ENCODE assay signal across 21 cellular contexts in the genomic region with DNA sequence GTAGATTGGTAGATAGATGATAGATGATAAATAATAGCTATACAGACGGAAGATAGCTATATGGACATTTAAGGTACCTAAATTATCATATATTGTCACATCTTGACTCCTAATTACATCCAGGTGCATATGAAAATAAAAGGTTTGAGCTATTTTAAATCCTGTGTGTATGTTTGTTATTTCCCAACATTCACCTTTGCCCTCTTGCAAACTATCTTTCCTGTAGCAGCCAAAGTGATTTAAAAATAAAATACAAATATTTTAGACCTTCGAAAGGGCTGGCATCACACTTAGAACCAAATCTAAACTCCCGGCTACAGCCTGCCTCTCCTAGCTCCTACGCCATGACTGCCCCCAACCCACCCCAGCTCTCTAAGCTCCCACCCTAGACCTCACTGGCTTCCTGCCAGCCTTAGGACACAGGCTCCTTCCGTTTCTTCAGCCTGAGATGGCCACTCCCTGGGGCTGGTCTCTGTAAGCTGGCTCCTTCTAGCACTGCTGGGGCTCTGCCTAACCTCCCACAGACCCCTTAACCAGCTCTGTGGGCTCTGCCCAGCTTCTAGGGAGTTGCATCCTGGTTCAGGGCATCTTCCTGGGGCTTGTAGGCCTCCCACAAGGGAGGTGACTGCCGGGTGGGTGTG.
DNase-seq lines count a peak whose midpoint lies in the region; ATAC-seq and TF ChIP-seq lines count a peak whose summit lies in the region.
"Had no signal": no experiment of that assay in that cellular context is flagged by ENCODE, and none has a peak within 500 bp of the region (broad histone marks: within the 10 kb centered on the region; RNA-seq: fewer than 3 reads in every experiment).

No MANE protein-coding gene starts in this region.

- H3K23ac ChIP-seq in trophoblast cell (ENCODE audit: low read length), result no peak overlapping the region

- H3K27me3 ChIP-seq in heart left ventricle (no peaks in the 10 kb centered on the region), trophoblast cell (ENCODE audit: insufficient read depth, low read length) (no peaks in the 10 kb centered on the region), vagina (no peaks in the 10 kb centered on the region)

- peak overlapping the region; percentile 30 for H4K8ac ChIP-seq in trophoblast cell (ENCODE audit: low read depth, low read length)

- H3K27ac ChIP-seq in heart left ventricle (peak overlapping the region in 3 of 12 donors; percentile 26 to 56 (median 33)), trophoblast cell (ENCODE audit: low read depth, low read length) (no peak overlapping the region), vagina (peak overlapping the region; percentile 77)
- H3K27ac ChIP-seq: WERI-Rb-1 had no signal

- TF ChIP-seq CTCF in heart left ventricle (IDR thresholded peaks at IDR 0.05) (no peak), fibroblast of mammary gland (conservative IDR thresholded peaks at IDR 0.05; ENCODE audit: control insufficient read depth, insufficient read depth, low read depth, low read length) (no peak), vagina (IDR thresholded peaks at IDR 0.05) (no peak)

- peak overlapping the region; percentile 84 for H3K14ac ChIP-seq in trophoblast cell (ENCODE audit: low read length)

- H3K4me3 ChIP-seq in heart left ventricle (no peak overlapping the region), fibroblast of mammary gland (ENCODE audit: control insufficient read depth, low read depth, low read length) (no peak overlapping the region), trophoblast cell (ENCODE audit: low read depth, low read length) (no peak overlapping the region), vagina (no peak overlapping the region)

- peak overlapping the region; percentile 8 for H2AFZ ChIP-seq in trophoblast cell (ENCODE audit: insufficient read depth, low read length, poor library complexity)

- peak overlapping the region; percentile 99 for H2BK12ac ChIP-seq in trophoblast cell (ENCODE audit: low read length)

- TF ChIP-seq POLR2A in heart left ventricle (IDR thresholded peaks at IDR 0.05) (no peak), vagina (IDR thresholded peaks at IDR 0.05) (no peak)

- peak overlapping the region; percentile 68 for H2BK120ac ChIP-seq in trophoblast cell (ENCODE audit: insufficient read depth, low read length, poor library complexity)

- no peak overlapping the region for H3K4ac ChIP-seq in trophoblast cell (ENCODE audit: low read depth, low read length)

- 38 to 61% (median 50%) methylated on average over 6 of the region's 6 CpGs for WGBS in heart left ventricle, 4 donors
- WGBS in trophoblast cell (ENCODE audit: extremely low coverage, insufficient coverage, insufficient read length), result no CpG with 5 or more reads among the region's 6 CpGs

- no peak overlapping the region for H4K12ac ChIP-seq in trophoblast cell (ENCODE audit: low read depth, low read length)

- H3K9ac ChIP-seq in trophoblast cell (ENCODE audit: low read length), result no peak overlapping the region

- peaks cover 13% of the 10 kb centered on the region for H3K79me1 ChIP-seq in trophoblast cell (ENCODE audit: low read length)

- H4K91ac ChIP-seq in trophoblast cell (ENCODE audit: low read depth, low read length), result peak overlapping the region; percentile 64

- H3K9me3 ChIP-seq in heart left ventricle (no peaks in the 10 kb centered on the region), trophoblast cell (ENCODE audit: insufficient read depth, low read depth, low read length) (no peaks in the 10 kb centered on the region), vagina (no peaks in the 10 kb centered on the region)

- H3K79me2 ChIP-seq in trophoblast cell (ENCODE audit: control insufficient read depth, insufficient read depth, low read length, poor library complexity), result no peaks in the 10 kb centered on the region

- no peak overlapping the region for H3K18ac ChIP-seq in trophoblast cell (ENCODE audit: low read length)

- H2BK5ac ChIP-seq in trophoblast cell (ENCODE audit: low read depth, low read length, poor library complexity), result no peak overlapping the region

- no peak overlapping the region for H3K4me2 ChIP-seq in trophoblast cell (ENCODE audit: low read length)

- H3K36me3 ChIP-seq in heart left ventricle, result no peaks in the 10 kb centered on the region
- H3K36me3 ChIP-seq in trophoblast cell (ENCODE audit: control insufficient read depth in 1 of 2, insufficient read depth in 2 of 2, low read length in 2 of 2), result no peaks in the 10 kb centered on the region
- no peaks in the 10 kb centered on the region for H3K36me3 ChIP-seq in vagina
- H3K36me3 ChIP-seq: WERI-Rb-1 had no signal

- peak overlapping the region; percentile 82 for H2AK5ac ChIP-seq in trophoblast cell (ENCODE audit: low read length)

- peaks cover 4 to 39% (median 24%) of the 10 kb centered on the region in 12 donors for H3K4me1 ChIP-seq in heart left ventricle
- H3K4me1 ChIP-seq in trophoblast cell (ENCODE audit: control insufficient read depth in 1 of 2, insufficient read depth in 2 of 2, low read length in 2 of 2), result peaks cover 0 to 3% of the 10 kb centered on the region in 2 experiments
- H3K4me1 ChIP-seq in vagina, result peaks cover 42% of the 10 kb centered on the region

- peak in 2 of 5 donors; percentile 43 to 49 for DNase-seq in heart left ventricle
- DNase-seq in left ventricle myocardium superior, result no peak
- peak; percentile 54 for DNase-seq in fibroblast of mammary gland (ENCODE audit: low read depth)
- no peak for DNase-seq in trophoblast cell
- no peak for DNase-seq in vagina (ENCODE audit: extremely low spot score in 2 of 2)
- no peak for DNase-seq in NCI-H146 treated with DMSO at 0.1 percent for 48 hours (lab: John Stamatoyannopoulos, UW; ENCODE audit: unreplicated experiment)
- no peak for DNase-seq in AG08395 (ENCODE audit: low spot score)
- DNase-seq in 8988T, result no peak
- DNase-seq: activated CD4-positive, alpha-beta T cell treated with anti-CD3 and anti-CD28 coated beads, Interleukin-2, amount 50 U/mL, for 4 hours; activated naive CD4-positive, alpha-beta T cell; activated T-cell treated with anti-CD3 and anti-CD28 coated beads for 4 hours; C1 segment of cervical spinal cord; cerebellar nuclear complex; effector memory CD8-positive, alpha-beta T cell; GOT3; hypothalamus; kidney; SHP77; stimulated activated CD4-positive, alpha-beta T cell treated with anti-CD3 and anti-CD28 coated beads, Interleukin-15, amount 100 ng/mL, for 24 hours; T-helper 1 cell; WERI-Rb-1 had no signal

- intact Hi-C loops in heart left ventricle (cut with DNase I) (no loop called here), left ventricle myocardium superior (cut with micrococcal nuclease) (no loop called here), vagina (cut with DNase I) (loop anchor here (10.0 kb wide), 1 partner anchor 479 kb away; a partner anchor contains a TSS)

- peak in 3 of 4 donors; percentile 25 to 44 (median 41) for ATAC-seq in heart left ventricle
- no peak for ATAC-seq in left ventricle myocardium superior
- ATAC-seq: effector memory CD8-positive, alpha-beta T cell had no signal
